1 cellular context compared by ENCODE assay signal in the genomic region with DNA sequence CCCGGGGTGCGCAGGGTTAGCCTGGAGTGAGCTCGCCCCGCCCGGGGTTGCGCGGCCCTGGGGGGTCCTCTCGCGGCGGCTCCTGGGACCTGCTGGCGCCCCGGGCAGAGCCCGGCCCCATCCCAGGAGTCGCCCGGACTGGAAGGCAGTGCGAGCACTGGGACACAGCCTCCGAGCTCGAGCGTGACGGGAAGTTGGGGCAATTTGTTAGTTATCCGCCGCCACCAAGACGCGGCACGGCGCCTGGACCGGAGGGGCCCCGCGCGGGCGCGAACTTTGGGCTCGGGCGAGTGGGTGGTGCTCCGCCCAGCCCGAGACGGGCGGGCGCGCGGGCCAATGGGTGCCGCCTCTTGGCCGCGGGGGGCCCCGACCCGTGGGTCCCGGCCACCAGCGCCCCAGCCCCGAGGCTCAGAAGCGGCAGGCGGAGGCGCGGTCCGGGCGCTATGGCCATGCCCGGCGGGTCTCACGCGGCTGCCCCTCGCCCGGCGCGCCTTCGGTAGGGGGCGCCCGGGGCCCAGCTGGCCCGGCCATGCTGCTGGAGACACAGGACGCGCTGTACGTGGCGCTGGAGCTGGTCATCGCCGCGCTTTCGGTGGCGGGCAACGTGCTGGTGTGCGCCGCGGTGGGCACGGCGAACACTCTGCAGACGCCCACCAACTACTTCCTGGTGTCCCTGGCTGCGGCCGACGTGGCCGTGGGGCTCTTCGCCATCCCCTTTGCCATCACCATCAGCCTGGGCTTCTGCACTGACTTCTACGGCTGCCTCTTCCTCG.
TF ChIP-seq lines count a peak whose summit lies in the region.

TSS of gene ADORA2B (plus strand) at position 411 of the 773 bp plus-strand sequence. CDS start at position 530, 119 bp downstream.

TF ChIP-seq in HepG2, 621 proteins besides CTCF, POLR2A, EP300 and RAD21 (continued from another document and continues in another):
- TF ChIP-seq NONO (IDR thresholded peaks at IDR 0.05), result no peak
- peak; percentile 88; the same call in 1 of the 2 replicates for TF ChIP-seq NONO (CRISPR knock-in tag; conservative IDR thresholded peaks at IDR 0.05)
- no peak for TF ChIP-seq MED8 (CRISPR knock-in tag; IDR thresholded peaks at IDR 0.05; ENCODE audit: insufficient replicate concordance)
- no peak for TF ChIP-seq ZNF597 (CRISPR knock-in tag; IDR thresholded peaks at IDR 0.05)
- no peak for TF ChIP-seq ATAD3A (CRISPR knock-in tag; IDR thresholded peaks at IDR 0.05)
- TF ChIP-seq ZNF761 (CRISPR knock-in tag; conservative IDR thresholded peaks at IDR 0.05), result peak; percentile 96
- no peak for TF ChIP-seq WIZ (CRISPR knock-in tag; IDR thresholded peaks at IDR 0.05)
- TF ChIP-seq NR1H2 (CRISPR knock-in tag; IDR thresholded peaks at IDR 0.05; ENCODE audit: borderline replicate concordance, low read depth), result no peak
- no peak for TF ChIP-seq TARDBP (CRISPR knock-in tag; IDR thresholded peaks at IDR 0.05)
- peak; percentile 55 for TF ChIP-seq HDAC1 (CRISPR knock-in tag; IDR thresholded peaks at IDR 0.05)
- 0 out of 2 replicates have a peak, but pooled peaks have one; percentile 32 for TF ChIP-seq CBFB (CRISPR knock-in tag; IDR thresholded peaks at IDR 0.05)
- TF ChIP-seq KLF9 (CRISPR knock-in tag; IDR thresholded peaks at IDR 0.05; ENCODE audit: low read depth), result no peak
- 0 out of 2 replicates have a peak, but pooled peaks have one; percentile 88 for TF ChIP-seq CENPT (CRISPR knock-in tag; IDR thresholded peaks at IDR 0.05; ENCODE audit: low read depth)
- no peak for TF ChIP-seq U2AF2 (IDR thresholded peaks at IDR 0.05; ENCODE audit: low read depth, low read length)
- TF ChIP-seq YY1 (IDR thresholded peaks at IDR 0.05; ENCODE audit: insufficient read depth, insufficient replicate concordance, low read depth, low read length), result peak; percentile 81
- TF ChIP-seq TSC22D2 (CRISPR knock-in tag; IDR thresholded peaks at IDR 0.05; ENCODE audit: borderline replicate concordance), result peak; percentile 80; the same call in 1 of the 2 replicates
- TF ChIP-seq, protein P1, sequence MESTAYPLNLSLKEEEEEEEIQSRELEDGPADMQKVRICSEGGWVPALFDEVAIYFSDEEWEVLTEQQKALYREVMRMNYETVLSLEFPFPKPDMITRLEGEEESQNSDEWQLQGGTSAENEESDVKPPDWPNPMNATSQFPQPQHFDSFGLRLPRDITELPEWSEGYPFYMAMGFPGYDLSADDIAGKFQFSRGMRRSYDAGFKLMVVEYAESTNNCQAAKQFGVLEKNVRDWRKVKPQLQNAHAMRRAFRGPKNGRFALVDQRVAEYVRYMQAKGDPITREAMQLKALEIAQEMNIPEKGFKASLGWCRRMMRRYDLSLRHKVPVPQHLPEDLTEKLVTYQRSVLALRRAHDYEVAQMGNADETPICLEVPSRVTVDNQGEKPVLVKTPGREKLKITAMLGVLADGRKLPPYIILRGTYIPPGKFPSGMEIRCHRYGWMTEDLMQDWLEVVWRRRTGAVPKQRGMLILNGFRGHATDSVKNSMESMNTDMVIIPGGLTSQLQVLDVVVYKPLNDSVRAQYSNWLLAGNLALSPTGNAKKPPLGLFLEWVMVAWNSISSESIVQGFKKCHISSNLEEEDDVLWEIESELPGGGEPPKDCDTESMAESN (CRISPR knock-in tag; conservative IDR thresholded peaks at IDR 0.05), result peak; percentile 63; the same call in 1 of the 2 replicates
- no peak for TF ChIP-seq ZNF780A (CRISPR knock-in tag; IDR thresholded peaks at IDR 0.05)
- TF ChIP-seq SETDB1 (CRISPR knock-in tag; IDR thresholded peaks at IDR 0.05; ENCODE audit: borderline replicate concordance), result no peak
- no peak for TF ChIP-seq ZNF44 (CRISPR knock-in tag; IDR thresholded peaks at IDR 0.05)
- peak; percentile 50; the same call in 1 of the 2 replicates for TF ChIP-seq ZHX2 (IDR thresholded peaks at IDR 0.05; ENCODE audit: low read depth)
- TF ChIP-seq ZHX2 (CRISPR knock-in tag; IDR thresholded peaks at IDR 0.05; ENCODE audit: borderline replicate concordance), result no peak
- TF ChIP-seq ZNF354B (CRISPR knock-in tag; IDR thresholded peaks at IDR 0.05), result no peak
- no peak for TF ChIP-seq ZNF280D (CRISPR knock-in tag; IDR thresholded peaks at IDR 0.05)
- peak; percentile 58; the same call in 1 of the 2 replicates for TF ChIP-seq SALL1 (CRISPR knock-in tag; IDR thresholded peaks at IDR 0.05)
- no peak for TF ChIP-seq ZFP62 (CRISPR knock-in tag; IDR thresholded peaks at IDR 0.05)
- no peak for TF ChIP-seq ZNF781 (CRISPR knock-in tag; IDR thresholded peaks at IDR 0.05; ENCODE audit: borderline replicate concordance, not compliant biosample characterization)
- TF ChIP-seq POLR2AphosphoS2 (IDR thresholded peaks at IDR 0.05; ENCODE audit: low read depth, low read length), result no peak
- no peak; the same call in 1 of the 2 replicates for TF ChIP-seq GPN1 (CRISPR knock-in tag; IDR thresholded peaks at IDR 0.05; ENCODE audit: borderline replicate concordance)
- TF ChIP-seq CENPX (CRISPR knock-in tag; IDR thresholded peaks at IDR 0.05), result no peak
- TF ChIP-seq ZSCAN12 (CRISPR knock-in tag; IDR thresholded peaks at IDR 0.05), result no peak
- TF ChIP-seq ZBTB38 (CRISPR knock-in tag; IDR thresholded peaks at IDR 0.05), result no peak; the same call in 1 of the 2 replicates
- TF ChIP-seq MTF2 (CRISPR knock-in tag; IDR thresholded peaks at IDR 0.05; ENCODE audit: borderline replicate concordance), result peak; percentile 84; the same call in 1 of the 2 replicates
- no peak for TF ChIP-seq KDM3A (CRISPR knock-in tag; IDR thresholded peaks at IDR 0.05; ENCODE audit: low read depth)
- TF ChIP-seq, protein P2, sequence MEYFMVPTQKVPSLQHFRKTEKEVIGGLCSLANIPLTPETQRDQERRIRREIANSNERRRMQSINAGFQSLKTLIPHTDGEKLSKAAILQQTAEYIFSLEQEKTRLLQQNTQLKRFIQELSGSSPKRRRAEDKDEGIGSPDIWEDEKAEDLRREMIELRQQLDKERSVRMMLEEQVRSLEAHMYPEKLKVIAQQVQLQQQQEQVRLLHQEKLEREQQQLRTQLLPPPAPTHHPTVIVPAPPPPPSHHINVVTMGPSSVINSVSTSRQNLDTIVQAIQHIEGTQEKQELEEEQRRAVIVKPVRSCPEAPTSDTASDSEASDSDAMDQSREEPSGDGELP (IDR thresholded peaks at IDR 0.05; ENCODE audit: borderline replicate concordance, low read depth), result peak; percentile 70; the same call in 1 of the 2 replicates
- no peak for TF ChIP-seq STAT5B (CRISPR knock-in tag; IDR thresholded peaks at IDR 0.05)
- 0 out of 2 replicates have a peak, but pooled peaks have one; percentile 38 for TF ChIP-seq MEF2D (CRISPR knock-in tag; IDR thresholded peaks at IDR 0.05)
- TF ChIP-seq ZIK1 (CRISPR knock-in tag; IDR thresholded peaks at IDR 0.05; ENCODE audit: borderline replicate concordance, low read depth), result peak; percentile 35; the same call in 1 of the 2 replicates
- no peak for TF ChIP-seq ZNF367 (CRISPR knock-in tag; IDR thresholded peaks at IDR 0.05; ENCODE audit: borderline replicate concordance)
- TF ChIP-seq, protein P3, sequence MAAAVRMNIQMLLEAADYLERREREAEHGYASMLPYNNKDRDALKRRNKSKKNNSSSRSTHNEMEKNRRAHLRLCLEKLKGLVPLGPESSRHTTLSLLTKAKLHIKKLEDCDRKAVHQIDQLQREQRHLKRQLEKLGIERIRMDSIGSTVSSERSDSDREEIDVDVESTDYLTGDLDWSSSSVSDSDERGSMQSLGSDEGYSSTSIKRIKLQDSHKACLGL (CRISPR knock-in tag; IDR thresholded peaks at IDR 0.05), result peak; percentile 93
- no peak for TF ChIP-seq AKNA (CRISPR knock-in tag; IDR thresholded peaks at IDR 0.05; ENCODE audit: borderline replicate concordance)
- TF ChIP-seq NR2F1 (CRISPR knock-in tag; IDR thresholded peaks at IDR 0.05), result no peak
